11 cellular contexts compared by ENCODE assay signal in genomic region chr14:71328183-71328582, GRCh38. TPM values are rescaled to one million over a fixed set of nuclear protein-coding genes. Genes with fewer than 3 reads are reported as not detected.
A peak's percentile ranks its signal among the peaks of the same experiment; 100 is the strongest.
DNase-seq lines count a peak whose midpoint lies in the region; ATAC-seq and TF ChIP-seq lines count a peak whose summit lies in the region.
"Had no signal": no experiment of that assay in that cellular context is flagged by ENCODE, and none has a peak within 500 bp of the region (broad histone marks: within the 10 kb centered on the region; RNA-seq: fewer than 3 reads in every experiment).

No MANE protein-coding gene starts in this region.

- H3K4me1 ChIP-seq in DND-41 (ENCODE audit: insufficient read depth, low read length) (peaks cover 70% of the 10 kb centered on the region), OCI-LY3 (ENCODE audit: low read length) (peaks cover 44% of the 10 kb centered on the region), colonic mucosa (no peaks in the 10 kb centered on the region)
- H3K4me1 ChIP-seq: breast epithelium had no signal

- no peak overlapping the region for H3K4me3 Mint-ChIP-seq in memory B cell

- H3K27me3 Mint-ChIP-seq in memory B cell = no peaks in the 10 kb centered on the region

- H3K9ac ChIP-seq in DND-41 (ENCODE audit: low read depth, low read length) (no peak overlapping the region), OCI-LY3 (ENCODE audit: low read length) (no peak overlapping the region), colonic mucosa (ENCODE audit: low read depth in 2 of 2, low read length in 2 of 2) (no peak overlapping the region)

- no peak overlapping the region for H2AFZ ChIP-seq in DND-41 (ENCODE audit: low read depth, low read length)
- H2AFZ ChIP-seq in OCI-LY3 (ENCODE audit: low read depth, low read length) = no peak overlapping the region

- no peak overlapping the region for H3K4me3 ChIP-seq in DND-41 (ENCODE audit: low read depth in 1 of 2, low read length in 2 of 2)
- no peak overlapping the region for H3K4me3 ChIP-seq in OCI-LY3 (ENCODE audit: low read length)
- no peak overlapping the region for H3K4me3 ChIP-seq in colonic mucosa
- H3K4me3 ChIP-seq: breast epithelium had no signal

- H3K4me2 ChIP-seq in DND-41 (ENCODE audit: insufficient read depth, low read length) = no peak overlapping the region
- peak overlapping the region; percentile 4; the same call in 1 of the 2 replicates for H3K4me2 ChIP-seq in OCI-LY3 (ENCODE audit: low read length)

- H3K79me2 ChIP-seq in DND-41 (ENCODE audit: insufficient read depth, low read length) (peaks cover 92% of the 10 kb centered on the region), OCI-LY3 (ENCODE audit: low read length) (peaks cover 89% of the 10 kb centered on the region)

- no peaks in the 10 kb centered on the region for H3K27me3 ChIP-seq in DND-41 (ENCODE audit: insufficient read depth, low read length, poor library complexity)
- H3K27me3 ChIP-seq in OCI-LY3 (ENCODE audit: low read depth, low read length) = no peaks in the 10 kb centered on the region
- no peaks in the 10 kb centered on the region for H3K27me3 ChIP-seq in colonic mucosa
- H3K27me3 ChIP-seq: breast epithelium had no signal

- ATAC-seq in DND-41 (ENCODE audit: insufficient read depth, low read depth) = peak; percentile 81
- peak; percentile 48 for ATAC-seq in GM21367 (IDR thresholded peaks at IDR 0.05; ENCODE audit: unreplicated experiment)
- peak; percentile 56 for ATAC-seq in memory B cell (ENCODE audit: low read depth)
- ATAC-seq in GM19035 (IDR thresholded peaks at IDR 0.05; ENCODE audit: unreplicated experiment) = no peak
- no peak for ATAC-seq in GM18858 (IDR thresholded peaks at IDR 0.05; ENCODE audit: unreplicated experiment)

- peak overlapping the region; percentile 47 for H3K27ac ChIP-seq in DND-41 (ENCODE audit: low read length)
- H3K27ac ChIP-seq in OCI-LY3 (ENCODE audit: low read length) = no peak overlapping the region
- no peak overlapping the region for H3K27ac ChIP-seq in colonic mucosa

- TF ChIP-seq CTCF in DND-41 (IDR thresholded peaks at IDR 0.05; ENCODE audit: borderline replicate concordance, extremely low read depth, low read length, poor library complexity, severe bottlenecking) = no peak
- TF ChIP-seq CTCF in OCI-LY3 (IDR thresholded peaks at IDR 0.05; ENCODE audit: low read depth, low read length) = no peak
- TF ChIP-seq CTCF in colonic mucosa (IDR thresholded peaks at IDR 0.05) = no peak

- peaks cover 59% of the 10 kb centered on the region for H3K4me1 Mint-ChIP-seq in memory B cell

- H4K20me1 ChIP-seq in DND-41 (ENCODE audit: insufficient read depth, low read length) = peaks cover 28% of the 10 kb centered on the region; the same call in 1 of the 2 replicates
- no peaks in the 10 kb centered on the region for H4K20me1 ChIP-seq in OCI-LY3 (ENCODE audit: insufficient read depth, low read length)

- no peaks in the 10 kb centered on the region for H3K9me3 Mint-ChIP-seq in memory B cell

- peak overlapping the region; percentile 66 for H3K27ac Mint-ChIP-seq in memory B cell

- H3K9me3 ChIP-seq in DND-41 (ENCODE audit: insufficient read depth, low read length, severe bottlenecking) (no peaks in the 10 kb centered on the region), OCI-LY3 (ENCODE audit: insufficient read depth, low read length) (no peaks in the 10 kb centered on the region), colonic mucosa (no peaks in the 10 kb centered on the region)
- H3K9me3 ChIP-seq: breast epithelium had no signal

- DNase-seq in DND-41 (peak; percentile 46), memory B cell (ENCODE audit: low spot score in 2 of 2) (no peak), colonic mucosa (no peak), NCI-H187 (lab: John Stamatoyannopoulos, UW) (no peak)
- DNase-seq: activated CD4-positive, CD25-positive, alpha-beta regulatory T cell; NCI-H2171 had no signal

- intact Hi-C loops in colonic mucosa (cut with DNase I) = loop anchor here (5.0 to 10.0 kb wide), 2 partner anchors 193 to 409 kb away; no protein-coding TSS in a partner anchor

- no peaks in the 10 kb centered on the region for H3K36me3 ChIP-seq in DND-41 (ENCODE audit: insufficient read depth, low read length)
- peaks cover 2% of the 10 kb centered on the region for H3K36me3 ChIP-seq in OCI-LY3 (replicated peaks; ENCODE audit: low read depth, low read length)
- no peaks in the 10 kb centered on the region for H3K36me3 ChIP-seq in colonic mucosa
- H3K36me3 ChIP-seq: breast epithelium had no signal

- peaks cover 3% of the 10 kb centered on the region for H3K36me3 Mint-ChIP-seq in memory B cell

RNA-seq across cellular contexts. Expression of gene SIPA1L1, which starts 7.9 kb away (rescaled TPM):
- total RNA-seq in colonic mucosa = 10 to 100 TPM; 55.9 to 67.4 TPM

Comparison
In these comparisons a context has a peak if more than half of its experiments do, and no peak if none do; other contexts are left out.
1. ATAC-seq: peak in DND-41 (single experiment), GM21367 (single experiment) and memory B cell (single experiment); none in GM19035 (single experiment) and GM18858 (single experiment).